ENCODE assay signal across 9 cellular contexts in the genomic region with DNA sequence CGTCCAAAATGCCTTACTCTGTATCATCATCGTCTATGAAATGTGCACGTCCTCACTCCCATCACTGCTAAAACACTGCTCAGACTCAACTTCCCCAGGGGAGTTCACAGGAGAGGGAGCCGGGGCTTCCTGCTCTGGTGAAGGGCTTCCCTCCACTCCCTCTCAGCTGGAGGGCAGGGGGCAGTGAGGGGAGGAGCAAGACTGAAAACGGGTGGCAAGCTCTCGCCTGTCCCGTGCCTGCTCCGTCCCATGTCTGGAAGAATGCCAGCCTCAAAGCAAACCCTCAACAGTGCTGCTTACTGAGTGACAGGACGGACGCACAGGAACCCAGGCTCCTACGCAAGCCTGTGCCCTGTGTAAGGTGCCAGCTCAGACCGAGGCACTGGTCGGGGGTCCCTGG. TPM values are rescaled to one million over a fixed set of nuclear protein-coding genes. Genes with fewer than 3 reads are reported as not detected.
A peak's percentile ranks its signal among the peaks of the same experiment; 100 is the strongest.
DNase-seq lines count a peak whose midpoint lies in the region; ATAC-seq and TF ChIP-seq lines count a peak whose summit lies in the region.
"Had no signal": no experiment of that assay in that cellular context is flagged by ENCODE, and none has a peak within 500 bp of the region (broad histone marks: within the 10 kb centered on the region; RNA-seq: fewer than 3 reads in every experiment).

No MANE protein-coding gene starts in this region.

- H3K9me3 Mint-ChIP-seq in activated CD4-positive, alpha-beta T cell treated with anti-CD3 and anti-CD28 coated beads, Interleukin-2, amount 10 ng/mL, durations not matched to agents 7 days and 5 days = no peaks in the 10 kb centered on the region
- no peaks in the 10 kb centered on the region for H3K9me3 Mint-ChIP-seq in immature natural killer cell

- peak overlapping the region; percentile 34 to 58 (median 44) for H3K4me3 ChIP-seq in subcutaneous abdominal adipose tissue (ENCODE audit: low read depth in 1 of 5, low read length in 5 of 5)

- POLR2A ChIA-PET in activated CD4-positive, alpha-beta T cell treated with anti-CD3 and anti-CD28 coated beads, Interleukin-2, amount 10 ng/mL, durations not matched to agents 7 days and 5 days (lab: Charles Lee) = interaction anchor here (0.6 kb wide), 2 partner anchors 30 to 72 kb away, joined by 3 to 7 read pairs; no protein-coding TSS in a partner anchor

- no peaks in the 10 kb centered on the region for H3K27me3 ChIP-seq in subcutaneous abdominal adipose tissue (ENCODE audit: control insufficient read depth in 5 of 5, insufficient read depth in 4 of 5, low read length in 5 of 5)

- TF ChIP-seq CTCF in GM20000 (IDR thresholded peaks at IDR 0.05; ENCODE audit: extremely low read depth, missing control alignments) = no peak

- no peaks in the 10 kb centered on the region for H3K27me3 Mint-ChIP-seq in activated CD4-positive, alpha-beta T cell treated with anti-CD3 and anti-CD28 coated beads, Interleukin-2, amount 10 ng/mL, durations not matched to agents 7 days and 5 days
- peaks cover 0 to 5% (median 5%) of the 10 kb centered on the region in 3 donors for H3K27me3 Mint-ChIP-seq in immature natural killer cell (ENCODE audit: low read depth in 3 of 3)

- ATAC-seq in HG03095 (IDR thresholded peaks at IDR 0.05; ENCODE audit: unreplicated experiment) = no peak

- H3K9ac ChIP-seq in subcutaneous abdominal adipose tissue (ENCODE audit: low read length in 5 of 5) = peak overlapping the region in 3 of 5 donors; percentile 21 to 54 (median 40)

- no peaks in the 10 kb centered on the region for H3K36me3 Mint-ChIP-seq in activated CD4-positive, alpha-beta T cell treated with anti-CD3 and anti-CD28 coated beads, Interleukin-2, amount 10 ng/mL, durations not matched to agents 7 days and 5 days (ENCODE audit: low read depth)
- H3K36me3 Mint-ChIP-seq in immature natural killer cell = no peaks in the 10 kb centered on the region

- H3K4me3 Mint-ChIP-seq in activated CD4-positive, alpha-beta T cell treated with anti-CD3 and anti-CD28 coated beads, Interleukin-2, amount 10 ng/mL, durations not matched to agents 7 days and 5 days = peak overlapping the region; percentile 55
- H3K4me3 Mint-ChIP-seq in immature natural killer cell = peak overlapping the region; percentile 65 to 86 (median 79)

- CTCF ChIA-PET in activated CD4-positive, alpha-beta T cell treated with anti-CD3 and anti-CD28 coated beads, Interleukin-2, amount 10 ng/mL, durations not matched to agents 7 days and 5 days (lab: Charles Lee) = interaction anchor here (0.7 to 1.5 kb wide), 3 partner anchors 12 to 84 kb away, joined by 3 to 4 read pairs (median 3); no protein-coding TSS in a partner anchor

- H3K27ac Mint-ChIP-seq in activated CD4-positive, alpha-beta T cell treated with anti-CD3 and anti-CD28 coated beads, Interleukin-2, amount 10 ng/mL, durations not matched to agents 7 days and 5 days = peak overlapping the region; percentile 17
- peak overlapping the region; percentile 18 to 82 (median 58) for H3K27ac Mint-ChIP-seq in immature natural killer cell

- H3K36me3 ChIP-seq in subcutaneous abdominal adipose tissue (ENCODE audit: control insufficient read depth in 5 of 5, insufficient read depth in 5 of 5, low read length in 5 of 5) = peaks cover 0 to 10% (median 2%) of the 10 kb centered on the region in 5 donors

- no peaks in the 10 kb centered on the region for H3K9me3 ChIP-seq in subcutaneous abdominal adipose tissue (ENCODE audit: control insufficient read depth in 5 of 5, low read length in 5 of 5)

- DNase-seq in activated CD4-positive, alpha-beta T cell treated with anti-CD3 and anti-CD28 coated beads, Interleukin-2, amount 10 ng/mL, durations not matched to agents 7 days and 5 days = no peak
- no peak for DNase-seq in activated CD4-positive, alpha-beta T cell treated with anti-CD3 and anti-CD28 coated beads for 1 hour
- DNase-seq in UCSD-AML1 (lab: John Stamatoyannopoulos, UW; ENCODE audit: unreplicated experiment) = peak; percentile 26
- no peak for DNase-seq in immature natural killer cell
- no peak for DNase-seq in GM20000 (ENCODE audit: low spot score)
- DNase-seq in AG08396 (ENCODE audit: low spot score) = no peak
- DNase-seq: NCI-H526 had no signal

- H3K4me1 Mint-ChIP-seq in activated CD4-positive, alpha-beta T cell treated with anti-CD3 and anti-CD28 coated beads, Interleukin-2, amount 10 ng/mL, durations not matched to agents 7 days and 5 days = peaks cover 15% of the 10 kb centered on the region
- H3K4me1 Mint-ChIP-seq in immature natural killer cell = peaks cover 49 to 51% of the 10 kb centered on the region in 2 donors

- H3K27ac ChIP-seq in subcutaneous abdominal adipose tissue (ENCODE audit: low read depth, low read length) = peak overlapping the region; percentile 62

- peaks cover 2 to 36% (median 24%) of the 10 kb centered on the region in 5 donors for H3K4me1 ChIP-seq in subcutaneous abdominal adipose tissue (ENCODE audit: control insufficient read depth in 5 of 5, insufficient read depth in 5 of 5, low read length in 5 of 5)

RNA-seq across cellular contexts. Expression of a gene that starts 25.1 kb away (rescaled TPM):
- total RNA-seq in activated CD4-positive, alpha-beta T cell treated with anti-CD3 and anti-CD28 coated beads, Interleukin-2, amount 10 ng/mL, durations not matched to agents 7 days and 5 days = 10 to 100 TPM; 27.5 to 32.3 TPM
- polyA plus RNA-seq in immature natural killer cell = 10 to 100 TPM; 14.7 to 22.5 (median 19.1) TPM
